ENCODE assay signal across 9 cellular contexts in genomic region chr15:51229907-51230328, GRCh38.
DNase-seq lines count a peak whose midpoint lies in the region; ATAC-seq, FAIRE-seq and TF ChIP-seq lines count a peak whose summit lies in the region.
"Had no signal": no experiment of that assay in that cellular context is flagged by ENCODE, and none has a peak within 500 bp of the region (broad histone marks: within the 10 kb centered on the region; RNA-seq: fewer than 3 reads in every experiment).

No MANE protein-coding gene starts in this region.

- intact Hi-C loops in GM12878 (cut with micrococcal nuclease; ENCODE audit: unreplicated experiment): loop anchor here (2.0 kb wide), 2 partner anchors 53 to 151 kb away; no protein-coding TSS in a partner anchor
- intact Hi-C loops in spleen (cut with DNase I; ENCODE audit: low total_unique reads): no loop called here

- H3K9me3 ChIP-seq in GM12878 (replicated peaks; ENCODE audit: control insufficient read depth, insufficient read depth, low read length) (no peaks in the 10 kb centered on the region), spleen (no peaks in the 10 kb centered on the region)
- H3K9me3 ChIP-seq: neutrophil had no signal

- H3K27ac ChIP-seq in C4-2B (no peak overlapping the region), GM12878 (ENCODE audit: control insufficient read depth, insufficient read depth) (no peak overlapping the region), spleen (no peak overlapping the region)
- H3K27ac ChIP-seq: neutrophil had no signal

- in situ Hi-C loops in GM12878 (cut with MboI): no loop called here

- H3K36me3 ChIP-seq in GM12878 (ENCODE audit: control insufficient read depth in 2 of 2, insufficient read depth in 2 of 2, low read length in 1 of 2): no peaks in the 10 kb centered on the region
- no peaks in the 10 kb centered on the region for H3K36me3 ChIP-seq in spleen
- H3K36me3 ChIP-seq: neutrophil had no signal

- 52% methylated on average over 2 of the region's 2 CpGs for WGBS in GM12878 (ENCODE audit: insufficient coverage, insufficient replicate concordance, low lambda C conversion rate, missing lambda C conversion rate)
- 36 to 58% (median 46%) methylated on average over 2 of the region's 2 CpGs for WGBS in spleen, 5 donors

- CTCF ChIA-PET in GM12878 (lab: Yijun Ruan, JAX): interaction anchor here (0.5 to 8.2 kb wide), 19 partner anchors 10 to 269 kb away, joined by 3 to 92 read pairs (median 6); no protein-coding TSS in a partner anchor

- RAD21 ChIA-PET in GM12878 (lab: Charles Lee; ENCODE audit: unreplicated experiment): interaction anchor here (0.6 to 3.5 kb wide), 15 partner anchors 9 to 269 kb away, joined by 3 to 33 read pairs (median 3); no protein-coding TSS in a partner anchor

- TF ChIP-seq POLR2A in GM12878 (IDR thresholded peaks at IDR 0.05; ENCODE audit: low read depth, low read length) (no peak), spleen (IDR thresholded peaks at IDR 0.05) (no peak)

- TF ChIP-seq EP300 in GM12878 (IDR thresholded peaks at IDR 0.05; ENCODE audit: borderline replicate concordance in 1 of 2, control insufficient read depth in 1 of 2, low read depth in 2 of 2, low read length in 2 of 2): no peak

- H2AFZ ChIP-seq in GM12878 (ENCODE audit: control insufficient read depth, low read depth, low read length): no peak overlapping the region

- H4K20me1 ChIP-seq in GM12878 (ENCODE audit: control insufficient read depth, insufficient read depth): no peaks in the 10 kb centered on the region

- SMC1A ChIA-PET in GM12878 (lab: Charles Lee; ENCODE audit: uncharacterized antibody, unreplicated experiment): interaction anchor here (0.8 to 4.0 kb wide), 15 partner anchors 10 to 172 kb away, joined by 3 to 23 read pairs (median 4); no protein-coding TSS in a partner anchor

- peak; percentile 79 for TF ChIP-seq RAD21 in GM12878 (IDR thresholded peaks at IDR 0.05; ENCODE audit: insufficient read depth, low read depth, low read length)

- TF ChIP-seq CTCF in C4-2B (conservative IDR thresholded peaks at IDR 0.05) (peak; percentile 41), GM12878 (IDR thresholded peaks at IDR 0.05 in 2 of 3, conservative IDR thresholded peaks at IDR 0.05 in 1 of 3; ENCODE audit: control insufficient read depth in 2 of 3, extremely low read depth in 1 of 3, insufficient read depth in 1 of 3, low read depth in 3 of 3, low read length in 3 of 3) (peak; percentile 16 to 47 (median 34); a peak in 3 of 6 replicates), spleen (IDR thresholded peaks at IDR 0.05 in 8 of 11, conservative IDR thresholded peaks at IDR 0.05 in 3 of 11) (peak in 3 of 11 experiments; percentile 16 to 25 (median 18))

- DNase-seq in HuH-7.5 (ENCODE audit: low spot score): peak; percentile 17
- DNase-seq in GM12878 (ENCODE audit: low read depth, low spot score): no peak
- DNase-seq in lung microvascular endothelial cell (ENCODE audit: low read depth in 2 of 2): peak; percentile 52 to 54
- no peak for DNase-seq in SKM-1 (lab: John Stamatoyannopoulos, UW; ENCODE audit: unreplicated experiment)
- no peak for DNase-seq in spleen

- ATAC-seq in GM12878 (peak; percentile 51), HG02588 (IDR thresholded peaks at IDR 0.05; ENCODE audit: unreplicated experiment) (no peak), GM21737 (IDR thresholded peaks at IDR 0.05; ENCODE audit: unreplicated experiment) (no peak)

- no peak for FAIRE-seq in GM12878 (lab: Jason Lieb, UNC)

- H3K4me3 ChIP-seq in GM12878: no peak overlapping the region
- no peak overlapping the region for H3K4me3 ChIP-seq in spleen

- BruUV-seq in GM12878 (replicated peaks; lab: Mats Ljungman, UMichigan): no TSS peak

- no peak overlapping the region for H3K4me2 ChIP-seq in GM12878 (ENCODE audit: control insufficient read depth, insufficient read depth)

- H3K79me2 ChIP-seq in GM12878 (ENCODE audit: control insufficient read depth, insufficient read depth, low read length): no peaks in the 10 kb centered on the region

- POLR2A ChIA-PET in GM12878 (lab: Charles Lee): no interaction called here

- H3K4me1 ChIP-seq in GM12878 (ENCODE audit: control insufficient read depth, insufficient read depth, low read length) (peaks cover 16% of the 10 kb centered on the region), spleen (peaks cover 0 to 41% (median 3%) of the 10 kb centered on the region in 6 donors)

- H3K27me3 ChIP-seq in GM12878 (replicated peaks in 1 of 2; ENCODE audit: control insufficient read depth in 2 of 2, insufficient read depth in 2 of 2, low read length in 1 of 2) (peaks cover 0 to 3% of the 10 kb centered on the region in 2 experiments; a peak in 1 of 4 replicates), spleen (replicated peaks in 1 of 7) (peaks cover 0 to 14% (median 0%) of the 10 kb centered on the region in 7 donors)

- H3K9ac ChIP-seq in GM12878 (ENCODE audit: control insufficient read depth, insufficient read depth, low read length): no peak overlapping the region

TF ChIP-seq in GM12878, 131 proteins besides CTCF, POLR2A, EP300 and RAD21:
- TF ChIP-seq SIN3A (IDR thresholded peaks at IDR 0.05; ENCODE audit: low read depth, low read length) (no peak), SMAD5 (IDR thresholded peaks at IDR 0.05; ENCODE audit: low read depth) (no peak), SMC3 (IDR thresholded peaks at IDR 0.05; ENCODE audit: borderline replicate concordance, low read length) (peak; percentile 27; the same call in 1 of the 2 replicates), ZZZ3 (IDR thresholded peaks at IDR 0.05; ENCODE audit: control insufficient read depth, insufficient read length, low read depth) (no peak), STAT3 (IDR thresholded peaks at IDR 0.05; ENCODE audit: low read depth, low read length) (no peak), JUNB (IDR thresholded peaks at IDR 0.05) (peak; percentile 14; the same call in 1 of the 2 replicates)
TF ChIP-seq in GM12878: peak in this region for 2.

Comparison
In these comparisons a context has a peak if more than half of its experiments do, and no peak if none do; other contexts are left out.
1. DNase-seq: peak in HuH-7.5 (single experiment) and lung microvascular endothelial cell (2 of 2); none in GM12878 (single experiment), SKM-1 (single experiment) and spleen (single experiment).